Comparison of ENCODE assay signal across 1 cellular context in the genomic region with DNA sequence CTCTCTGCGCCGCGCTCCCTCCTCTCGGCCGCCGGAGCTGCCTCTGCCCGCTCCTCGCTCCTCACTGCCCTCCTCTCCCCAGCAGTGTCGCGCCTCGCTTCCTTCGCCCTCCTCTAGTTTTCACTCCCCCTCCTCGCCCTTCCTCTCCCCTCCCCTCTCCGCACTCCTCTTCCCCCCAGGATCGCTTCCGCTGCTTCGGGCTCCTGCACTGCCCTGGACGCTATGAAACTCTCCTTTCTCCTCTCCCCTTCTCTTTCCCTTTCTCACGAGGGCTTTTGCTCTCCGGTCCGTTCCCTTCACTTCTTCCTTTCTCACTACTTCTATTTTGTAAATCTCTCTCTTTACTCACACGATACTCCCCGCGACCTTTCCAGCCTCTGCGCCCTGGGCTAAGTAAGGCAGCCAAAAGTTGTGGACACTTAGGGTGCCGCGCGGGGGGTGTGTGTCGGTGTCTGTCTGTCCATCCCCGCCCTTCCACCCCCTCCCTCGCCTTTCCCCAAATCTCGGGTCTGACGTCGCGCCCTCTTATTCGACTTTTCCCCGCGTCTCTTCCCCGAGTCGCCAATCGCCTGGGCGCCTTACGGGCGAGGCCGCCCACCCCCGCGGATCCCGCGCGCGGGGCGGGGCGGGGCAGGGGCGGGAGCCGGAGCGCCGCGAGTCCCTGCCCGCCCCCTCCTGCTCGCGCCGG.
TF ChIP-seq lines count a peak whose summit lies in the region.

Gene IRX3 (minus strand): TSS at position 458 of the 688 bp plus-strand sequence. CDS start 737 bp downstream, outside the sequence.

TF ChIP-seq in HEK293, 187 proteins besides CTCF, POLR2A, EP300 and RAD21 (continued from another document and continues in another):
- TF ChIP-seq PRDM10 (tag by site-specific recombination; IDR thresholded peaks at IDR 0.05) (peak; percentile 94), ZNF555 (tag by site-specific recombination; conservative IDR thresholded peaks at IDR 0.05) (no peak; the same call in 1 of the 2 replicates), ZNF621 (tag by site-specific recombination; IDR thresholded peaks at IDR 0.05) (no peak), ZNF426 (tag by site-specific recombination; IDR thresholded peaks at IDR 0.05) (no peak), ZNF701 (tag by site-specific recombination; IDR thresholded peaks at IDR 0.05) (peak; percentile 82), YY1 (tag by site-specific recombination; IDR thresholded peaks at IDR 0.05) (no peak), ZNF184 (tag by site-specific recombination; IDR thresholded peaks at IDR 0.05) (no peak), ZNF341 (tag by site-specific recombination; IDR thresholded peaks at IDR 0.05; ENCODE audit: low read depth) (peak; percentile 99), WT1 (tag by site-specific recombination; IDR thresholded peaks at IDR 0.05) (peak; percentile 70), ZNF707 (tag by site-specific recombination; IDR thresholded peaks at IDR 0.05) (no peak), ZNF561 (tag by site-specific recombination; IDR thresholded peaks at IDR 0.05; ENCODE audit: borderline replicate concordance) (no peak), ZNF658 (tag by site-specific recombination; IDR thresholded peaks at IDR 0.05) (no peak), ZNF133 (tag by site-specific recombination; IDR thresholded peaks at IDR 0.05) (no peak), ZNF624 (tag by site-specific recombination; IDR thresholded peaks at IDR 0.05) (no peak), ZBTB20 (tag by site-specific recombination; IDR thresholded peaks at IDR 0.05) (peak; percentile 75), ZNF16 (tag by site-specific recombination; IDR thresholded peaks at IDR 0.05; ENCODE audit: low read depth) (no peak), ZNF324 (tag by site-specific recombination; IDR thresholded peaks at IDR 0.05) (peak; percentile 60; the same call in 1 of the 2 replicates), ZNF544 (tag by site-specific recombination; IDR thresholded peaks at IDR 0.05) (no peak), ZNF670 (tag by site-specific recombination; IDR thresholded peaks at IDR 0.05; ENCODE audit: low read depth) (no peak), ZNF792 (tag by site-specific recombination; IDR thresholded peaks at IDR 0.05) (no peak), ZNF248 (tag by site-specific recombination; IDR thresholded peaks at IDR 0.05) (no peak), ZNF391 (tag by site-specific recombination; IDR thresholded peaks at IDR 0.05; ENCODE audit: borderline replicate concordance, low read depth) (peak; percentile 71), KLF16 (tag by site-specific recombination; IDR thresholded peaks at IDR 0.05) (peak; percentile 97), ATF2 (tag by site-specific recombination; IDR thresholded peaks at IDR 0.05; ENCODE audit: low read depth) (no peak), ZNF10 (tag by site-specific recombination; IDR thresholded peaks at IDR 0.05) (no peak; the same call in 1 of the 2 replicates), ZNF157 (tag by site-specific recombination; IDR thresholded peaks at IDR 0.05) (no peak; the same call in 1 of the 2 replicates), GLIS2 (tag by site-specific recombination; IDR thresholded peaks at IDR 0.05) (peak; percentile 98), ZNF514 (tag by site-specific recombination; IDR thresholded peaks at IDR 0.05) (no peak), ZNF610 (tag by site-specific recombination; IDR thresholded peaks at IDR 0.05; ENCODE audit: borderline replicate concordance) (peak; percentile 95; the same call in 1 of the 2 replicates), ZFP3 (tag by site-specific recombination; IDR thresholded peaks at IDR 0.05; ENCODE audit: low read depth) (peak; percentile 83), SCRT1 (tag by site-specific recombination; IDR thresholded peaks at IDR 0.05; ENCODE audit: borderline replicate concordance) (no peak), ZNF23 (tag by site-specific recombination; IDR thresholded peaks at IDR 0.05; ENCODE audit: borderline replicate concordance) (no peak), ZIC2 (tag by site-specific recombination; IDR thresholded peaks at IDR 0.05) (peak; percentile 78), ZNF48 (tag by site-specific recombination; IDR thresholded peaks at IDR 0.05) (no peak), ZNF239 (tag by site-specific recombination; IDR thresholded peaks at IDR 0.05) (0 out of 2 replicates have a peak, but pooled peaks have one; percentile 60), ZNF530 (tag by site-specific recombination; IDR thresholded peaks at IDR 0.05; ENCODE audit: low read depth) (no peak), ZNF768 (tag by site-specific recombination; IDR thresholded peaks at IDR 0.05) (no peak; the same call in 1 of the 2 replicates), ZBTB44 (tag by site-specific recombination; IDR thresholded peaks at IDR 0.05) (no peak), ZNF664 (tag by site-specific recombination; IDR thresholded peaks at IDR 0.05) (0 out of 2 replicates have a peak, but pooled peaks have one; percentile 37), PRDM6 (tag by site-specific recombination; IDR thresholded peaks at IDR 0.05) (no peak), BCL11B (tag by site-specific recombination; IDR thresholded peaks at IDR 0.05; ENCODE audit: low read depth) (peak; percentile 66; the same call in 1 of the 2 replicates), ZNF501 (tag by site-specific recombination; IDR thresholded peaks at IDR 0.05) (peak; percentile 75)
- TF ChIP-seq, protein P1, sequence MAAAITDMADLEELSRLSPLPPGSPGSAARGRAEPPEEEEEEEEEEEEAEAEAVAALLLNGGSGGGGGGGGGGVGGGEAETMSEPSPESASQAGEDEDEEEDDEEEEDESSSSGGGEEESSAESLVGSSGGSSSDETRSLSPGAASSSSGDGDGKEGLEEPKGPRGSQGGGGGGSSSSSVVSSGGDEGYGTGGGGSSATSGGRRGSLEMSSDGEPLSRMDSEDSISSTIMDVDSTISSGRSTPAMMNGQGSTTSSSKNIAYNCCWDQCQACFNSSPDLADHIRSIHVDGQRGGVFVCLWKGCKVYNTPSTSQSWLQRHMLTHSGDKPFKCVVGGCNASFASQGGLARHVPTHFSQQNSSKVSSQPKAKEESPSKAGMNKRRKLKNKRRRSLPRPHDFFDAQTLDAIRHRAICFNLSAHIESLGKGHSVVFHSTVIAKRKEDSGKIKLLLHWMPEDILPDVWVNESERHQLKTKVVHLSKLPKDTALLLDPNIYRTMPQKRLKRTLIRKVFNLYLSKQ (tag by site-specific recombination; IDR thresholded peaks at IDR 0.05; ENCODE audit: borderline replicate concordance), result no peak
- TF ChIP-seq, protein P2, sequence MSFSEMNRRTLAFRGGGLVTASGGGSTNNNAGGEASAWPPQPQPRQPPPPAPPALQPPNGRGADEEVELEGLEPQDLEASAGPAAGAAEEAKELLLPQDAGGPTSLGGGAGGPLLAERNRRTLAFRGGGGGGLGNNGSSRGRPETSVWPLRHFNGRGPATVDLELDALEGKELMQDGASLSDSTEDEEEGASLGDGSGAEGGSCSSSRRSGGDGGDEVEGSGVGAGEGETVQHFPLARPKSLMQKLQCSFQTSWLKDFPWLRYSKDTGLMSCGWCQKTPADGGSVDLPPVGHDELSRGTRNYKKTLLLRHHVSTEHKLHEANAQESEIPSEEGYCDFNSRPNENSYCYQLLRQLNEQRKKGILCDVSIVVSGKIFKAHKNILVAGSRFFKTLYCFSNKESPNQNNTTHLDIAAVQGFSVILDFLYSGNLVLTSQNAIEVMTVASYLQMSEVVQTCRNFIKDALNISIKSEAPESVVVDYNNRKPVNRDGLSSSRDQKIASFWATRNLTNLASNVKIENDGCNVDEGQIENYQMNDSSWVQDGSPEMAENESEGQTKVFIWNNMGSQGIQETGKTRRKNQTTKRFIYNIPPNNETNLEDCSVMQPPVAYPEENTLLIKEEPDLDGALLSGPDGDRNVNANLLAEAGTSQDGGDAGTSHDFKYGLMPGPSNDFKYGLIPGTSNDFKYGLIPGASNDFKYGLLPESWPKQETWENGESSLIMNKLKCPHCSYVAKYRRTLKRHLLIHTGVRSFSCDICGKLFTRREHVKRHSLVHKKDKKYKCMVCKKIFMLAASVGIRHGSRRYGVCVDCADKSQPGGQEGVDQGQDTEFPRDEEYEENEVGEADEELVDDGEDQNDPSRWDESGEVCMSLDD (tag by site-specific recombination; IDR thresholded peaks at IDR 0.05), result peak; percentile 84
- TF ChIP-seq, protein P3, sequence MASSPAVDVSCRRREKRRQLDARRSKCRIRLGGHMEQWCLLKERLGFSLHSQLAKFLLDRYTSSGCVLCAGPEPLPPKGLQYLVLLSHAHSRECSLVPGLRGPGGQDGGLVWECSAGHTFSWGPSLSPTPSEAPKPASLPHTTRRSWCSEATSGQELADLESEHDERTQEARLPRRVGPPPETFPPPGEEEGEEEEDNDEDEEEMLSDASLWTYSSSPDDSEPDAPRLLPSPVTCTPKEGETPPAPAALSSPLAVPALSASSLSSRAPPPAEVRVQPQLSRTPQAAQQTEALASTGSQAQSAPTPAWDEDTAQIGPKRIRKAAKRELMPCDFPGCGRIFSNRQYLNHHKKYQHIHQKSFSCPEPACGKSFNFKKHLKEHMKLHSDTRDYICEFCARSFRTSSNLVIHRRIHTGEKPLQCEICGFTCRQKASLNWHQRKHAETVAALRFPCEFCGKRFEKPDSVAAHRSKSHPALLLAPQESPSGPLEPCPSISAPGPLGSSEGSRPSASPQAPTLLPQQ (tag by site-specific recombination; IDR thresholded peaks at IDR 0.05), result peak; percentile 84
- TF ChIP-seq, protein P4, sequence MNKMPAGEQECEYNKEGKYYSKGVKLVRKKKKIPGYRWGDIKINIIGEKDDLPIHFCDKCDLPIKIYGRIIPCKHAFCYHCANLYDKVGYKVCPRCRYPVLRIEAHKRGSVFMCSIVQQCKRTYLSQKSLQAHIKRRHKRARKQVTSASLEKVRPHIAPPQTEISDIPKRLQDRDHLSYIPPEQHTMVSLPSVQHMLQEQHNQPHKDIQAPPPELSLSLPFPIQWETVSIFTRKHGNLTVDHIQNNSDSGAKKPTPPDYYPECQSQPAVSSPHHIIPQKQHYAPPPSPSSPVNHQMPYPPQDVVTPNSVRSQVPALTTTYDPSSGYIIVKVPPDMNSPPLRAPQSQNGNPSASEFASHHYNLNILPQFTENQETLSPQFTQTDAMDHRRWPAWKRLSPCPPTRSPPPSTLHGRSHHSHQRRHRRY (tag by site-specific recombination; IDR thresholded peaks at IDR 0.05), result no peak
